In the genomic region with DNA sequence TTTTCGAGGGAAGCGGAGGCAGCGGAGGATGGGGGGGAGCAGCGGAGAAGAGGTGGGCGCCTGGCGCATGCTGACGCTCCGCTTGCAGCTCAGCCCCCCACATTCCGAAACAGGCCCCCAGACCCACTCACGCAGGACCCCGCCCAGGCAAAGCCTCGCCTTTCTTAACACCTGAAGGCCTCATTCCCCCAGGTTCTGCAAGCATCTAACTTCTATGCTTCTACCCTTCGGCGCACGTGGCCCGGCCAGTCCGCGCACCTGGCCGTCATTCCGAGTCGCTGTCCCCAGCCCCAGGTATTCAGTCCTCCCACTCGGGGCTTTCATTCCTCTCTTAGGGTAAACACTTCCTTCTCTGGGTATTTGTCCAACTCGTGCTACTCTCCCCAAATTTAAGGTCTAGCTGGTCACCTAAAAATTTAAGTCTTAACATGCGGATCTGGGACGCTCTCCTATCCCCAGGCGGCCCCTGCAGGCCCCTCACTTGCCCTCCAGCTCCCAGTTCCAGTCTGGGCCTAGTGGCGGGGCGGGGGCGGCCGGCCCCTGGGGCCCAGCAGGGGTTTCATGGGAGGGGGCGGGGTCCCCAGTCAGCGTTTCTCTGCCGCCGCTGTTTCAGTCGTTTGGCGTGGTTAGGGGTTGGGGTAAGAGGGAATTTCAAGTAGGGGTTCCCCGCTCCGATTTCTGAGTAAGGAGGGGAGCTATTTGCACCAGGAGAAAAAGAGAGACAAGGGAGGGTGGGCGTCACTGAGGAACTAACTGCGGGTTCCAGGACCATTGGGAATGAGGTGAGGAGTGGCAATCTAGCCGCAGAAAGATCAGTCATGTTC, we compare ENCODE assay signal across 1 cellular context.
A peak's percentile ranks its signal among the peaks of the same experiment; 100 is the strongest.
TF ChIP-seq lines count a peak whose summit lies in the region.

No MANE protein-coding gene starts in this region.

TF ChIP-seq in HEK293, 187 proteins besides CTCF, POLR2A, EP300 and RAD21 (continued from another document and continues in another):
- TF ChIP-seq ZNF692 (tag by site-specific recombination; IDR thresholded peaks at IDR 0.05) (no peak), KLF8 (tag by site-specific recombination; IDR thresholded peaks at IDR 0.05) (peak; percentile 46), ZNF366 (tag by site-specific recombination; conservative IDR thresholded peaks at IDR 0.05) (no peak), ZNF354C (tag by site-specific recombination; IDR thresholded peaks at IDR 0.05; ENCODE audit: borderline replicate concordance, low read depth) (no peak), ZBTB44 (tag by site-specific recombination; IDR thresholded peaks at IDR 0.05) (no peak), ZNF302 (tag by site-specific recombination; IDR thresholded peaks at IDR 0.05; ENCODE audit: low read depth) (no peak), ZFP41 (tag by site-specific recombination; IDR thresholded peaks at IDR 0.05; ENCODE audit: borderline replicate concordance) (no peak), ZFP3 (tag by site-specific recombination; IDR thresholded peaks at IDR 0.05; ENCODE audit: low read depth) (no peak), ZNF571 (tag by site-specific recombination; IDR thresholded peaks at IDR 0.05) (no peak), ZNF214 (tag by site-specific recombination; IDR thresholded peaks at IDR 0.05; ENCODE audit: borderline replicate concordance) (no peak), BCL11B (tag by site-specific recombination; IDR thresholded peaks at IDR 0.05; ENCODE audit: low read depth) (no peak), ZNF18 (tag by site-specific recombination; IDR thresholded peaks at IDR 0.05) (no peak), ZBTB20 (tag by site-specific recombination; IDR thresholded peaks at IDR 0.05) (peak; percentile 44; the same call in 1 of the 2 replicates), ZNF280C (tag by site-specific recombination; IDR thresholded peaks at IDR 0.05) (no peak), ZBTB7A (tag by site-specific recombination; IDR thresholded peaks at IDR 0.05; ENCODE audit: low read depth) (no peak; the same call in 1 of the 2 replicates), ZNF19 (tag by site-specific recombination; IDR thresholded peaks at IDR 0.05; ENCODE audit: low read depth) (no peak), ZNF221 (tag by site-specific recombination; IDR thresholded peaks at IDR 0.05; ENCODE audit: borderline replicate concordance) (no peak), ZNF747 (tag by site-specific recombination; IDR thresholded peaks at IDR 0.05) (no peak), ZNF350 (tag by site-specific recombination; IDR thresholded peaks at IDR 0.05) (no peak), SP3 (tag by site-specific recombination; IDR thresholded peaks at IDR 0.05) (peak; percentile 6), ZFP37 (tag by site-specific recombination; IDR thresholded peaks at IDR 0.05) (no peak), ZNF596 (tag by site-specific recombination; IDR thresholded peaks at IDR 0.05) (no peak), TRIM28 (IDR thresholded peaks at IDR 0.05; ENCODE audit: borderline replicate concordance, low read length) (no peak), ZNF335 (tag by site-specific recombination; conservative IDR thresholded peaks at IDR 0.05) (peak; percentile 75), ZNF133 (tag by site-specific recombination; IDR thresholded peaks at IDR 0.05) (no peak), ZNF792 (tag by site-specific recombination; IDR thresholded peaks at IDR 0.05) (no peak), PATZ1 (tag by site-specific recombination; IDR thresholded peaks at IDR 0.05) (no peak; the same call in none of the 2 replicates), ZNF132 (tag by site-specific recombination; IDR thresholded peaks at IDR 0.05; ENCODE audit: borderline replicate concordance) (no peak), ZNF248 (tag by site-specific recombination; IDR thresholded peaks at IDR 0.05) (no peak), OVOL3 (tag by site-specific recombination; IDR thresholded peaks at IDR 0.05) (no peak), ZNF660 (tag by site-specific recombination; IDR thresholded peaks at IDR 0.05) (no peak), ZIC2 (tag by site-specific recombination; IDR thresholded peaks at IDR 0.05) (peak; percentile 64), SCRT1 (tag by site-specific recombination; IDR thresholded peaks at IDR 0.05; ENCODE audit: borderline replicate concordance) (no peak), ZNF629 (tag by site-specific recombination; IDR thresholded peaks at IDR 0.05) (no peak), ZNF658 (tag by site-specific recombination; IDR thresholded peaks at IDR 0.05) (no peak), ZSCAN16 (tag by site-specific recombination; IDR thresholded peaks at IDR 0.05) (no peak), ZNF473 (tag by site-specific recombination; IDR thresholded peaks at IDR 0.05) (no peak)
- TF ChIP-seq, protein P1, sequence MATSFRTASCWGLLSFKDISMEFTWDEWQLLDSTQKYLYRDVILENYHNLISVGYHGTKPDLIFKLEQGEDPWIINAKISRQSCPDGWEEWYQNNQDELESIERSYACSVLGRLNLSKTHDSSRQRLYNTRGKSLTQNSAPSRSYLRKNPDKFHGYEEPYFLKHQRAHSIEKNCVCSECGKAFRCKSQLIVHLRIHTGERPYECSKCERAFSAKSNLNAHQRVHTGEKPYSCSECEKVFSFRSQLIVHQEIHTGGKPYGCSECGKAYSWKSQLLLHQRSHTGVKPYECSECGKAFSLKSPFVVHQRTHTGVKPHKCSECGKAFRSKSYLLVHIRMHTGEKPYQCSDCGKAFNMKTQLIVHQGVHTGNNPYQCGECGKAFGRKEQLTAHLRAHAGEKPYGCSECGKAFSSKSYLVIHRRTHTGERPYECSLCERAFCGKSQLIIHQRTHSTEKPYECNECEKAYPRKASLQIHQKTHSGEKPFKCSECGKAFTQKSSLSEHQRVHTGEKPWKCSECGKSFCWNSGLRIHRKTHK (tag by site-specific recombination; IDR thresholded peaks at IDR 0.05): no peak
- TF ChIP-seq, protein P2, sequence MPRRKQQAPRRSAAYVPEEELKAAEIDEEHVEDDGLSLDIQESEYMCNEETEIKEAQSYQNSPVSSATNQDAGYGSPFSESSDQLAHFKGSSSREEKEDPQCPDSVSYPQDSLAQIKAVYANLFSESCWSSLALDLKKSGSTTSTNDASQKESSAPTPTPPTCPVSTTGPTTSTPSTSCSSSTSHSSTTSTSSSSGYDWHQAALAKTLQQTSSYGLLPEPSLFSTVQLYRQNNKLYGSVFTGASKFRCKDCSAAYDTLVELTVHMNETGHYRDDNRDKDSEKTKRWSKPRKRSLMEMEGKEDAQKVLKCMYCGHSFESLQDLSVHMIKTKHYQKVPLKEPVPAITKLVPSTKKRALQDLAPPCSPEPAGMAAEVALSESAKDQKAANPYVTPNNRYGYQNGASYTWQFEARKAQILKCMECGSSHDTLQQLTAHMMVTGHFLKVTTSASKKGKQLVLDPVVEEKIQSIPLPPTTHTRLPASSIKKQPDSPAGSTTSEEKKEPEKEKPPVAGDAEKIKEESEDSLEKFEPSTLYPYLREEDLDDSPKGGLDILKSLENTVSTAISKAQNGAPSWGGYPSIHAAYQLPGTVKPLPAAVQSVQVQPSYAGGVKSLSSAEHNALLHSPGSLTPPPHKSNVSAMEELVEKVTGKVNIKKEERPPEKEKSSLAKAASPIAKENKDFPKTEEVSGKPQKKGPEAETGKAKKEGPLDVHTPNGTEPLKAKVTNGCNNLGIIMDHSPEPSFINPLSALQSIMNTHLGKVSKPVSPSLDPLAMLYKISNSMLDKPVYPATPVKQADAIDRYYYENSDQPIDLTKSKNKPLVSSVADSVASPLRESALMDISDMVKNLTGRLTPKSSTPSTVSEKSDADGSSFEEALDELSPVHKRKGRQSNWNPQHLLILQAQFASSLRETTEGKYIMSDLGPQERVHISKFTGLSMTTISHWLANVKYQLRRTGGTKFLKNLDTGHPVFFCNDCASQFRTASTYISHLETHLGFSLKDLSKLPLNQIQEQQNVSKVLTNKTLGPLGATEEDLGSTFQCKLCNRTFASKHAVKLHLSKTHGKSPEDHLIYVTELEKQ (tag by site-specific recombination; IDR thresholded peaks at IDR 0.05; ENCODE audit: borderline replicate concordance): no peak
- TF ChIP-seq, protein P3, sequence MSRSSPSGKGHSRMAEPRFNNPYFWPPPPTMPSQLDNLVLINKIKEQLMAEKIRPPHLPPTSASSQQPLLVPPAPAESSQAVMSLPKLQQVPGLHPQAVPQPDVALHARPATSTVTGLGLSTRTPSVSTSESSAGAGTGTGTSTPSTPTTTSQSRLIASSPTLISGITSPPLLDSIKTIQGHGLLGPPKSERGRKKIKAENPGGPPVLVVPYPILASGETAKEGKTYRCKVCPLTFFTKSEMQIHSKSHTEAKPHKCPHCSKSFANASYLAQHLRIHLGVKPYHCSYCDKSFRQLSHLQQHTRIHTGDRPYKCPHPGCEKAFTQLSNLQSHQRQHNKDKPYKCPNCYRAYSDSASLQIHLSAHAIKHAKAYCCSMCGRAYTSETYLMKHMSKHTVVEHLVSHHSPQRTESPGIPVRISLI (tag by site-specific recombination; IDR thresholded peaks at IDR 0.05): no peak
- TF ChIP-seq, protein P4, sequence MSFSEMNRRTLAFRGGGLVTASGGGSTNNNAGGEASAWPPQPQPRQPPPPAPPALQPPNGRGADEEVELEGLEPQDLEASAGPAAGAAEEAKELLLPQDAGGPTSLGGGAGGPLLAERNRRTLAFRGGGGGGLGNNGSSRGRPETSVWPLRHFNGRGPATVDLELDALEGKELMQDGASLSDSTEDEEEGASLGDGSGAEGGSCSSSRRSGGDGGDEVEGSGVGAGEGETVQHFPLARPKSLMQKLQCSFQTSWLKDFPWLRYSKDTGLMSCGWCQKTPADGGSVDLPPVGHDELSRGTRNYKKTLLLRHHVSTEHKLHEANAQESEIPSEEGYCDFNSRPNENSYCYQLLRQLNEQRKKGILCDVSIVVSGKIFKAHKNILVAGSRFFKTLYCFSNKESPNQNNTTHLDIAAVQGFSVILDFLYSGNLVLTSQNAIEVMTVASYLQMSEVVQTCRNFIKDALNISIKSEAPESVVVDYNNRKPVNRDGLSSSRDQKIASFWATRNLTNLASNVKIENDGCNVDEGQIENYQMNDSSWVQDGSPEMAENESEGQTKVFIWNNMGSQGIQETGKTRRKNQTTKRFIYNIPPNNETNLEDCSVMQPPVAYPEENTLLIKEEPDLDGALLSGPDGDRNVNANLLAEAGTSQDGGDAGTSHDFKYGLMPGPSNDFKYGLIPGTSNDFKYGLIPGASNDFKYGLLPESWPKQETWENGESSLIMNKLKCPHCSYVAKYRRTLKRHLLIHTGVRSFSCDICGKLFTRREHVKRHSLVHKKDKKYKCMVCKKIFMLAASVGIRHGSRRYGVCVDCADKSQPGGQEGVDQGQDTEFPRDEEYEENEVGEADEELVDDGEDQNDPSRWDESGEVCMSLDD (tag by site-specific recombination; IDR thresholded peaks at IDR 0.05): 0 out of 2 replicates have a peak, but pooled peaks have one; percentile 19
